ENCODE assay signal across 3 cellular contexts in genomic region chr3:20264900-20265567, GRCh38.
A peak's percentile ranks its signal among the peaks of the same experiment; 100 is the strongest.
TF ChIP-seq lines count a peak whose summit lies in the region.

No MANE protein-coding gene starts in this region.

TF ChIP-seq in HepG2, 621 proteins besides CTCF, POLR2A, EP300 and RAD21:
- TF ChIP-seq SOX13 (IDR thresholded peaks at IDR 0.05) (no peak), SOX13 (CRISPR knock-in tag; conservative IDR thresholded peaks at IDR 0.05 in 1 of 2, IDR thresholded peaks at IDR 0.05 in 1 of 2) (peak in 1 of 2 experiments; percentile 40; a peak in 1 of 4 replicates), NR1H2 (CRISPR knock-in tag; IDR thresholded peaks at IDR 0.05; ENCODE audit: borderline replicate concordance, low read depth) (no peak), ZNF773 (CRISPR knock-in tag; IDR thresholded peaks at IDR 0.05; ENCODE audit: borderline replicate concordance) (no peak), BHLHE40 (IDR thresholded peaks at IDR 0.05; ENCODE audit: low read length) (0 out of 2 replicates have a peak, but pooled peaks have one; percentile 36)
TF ChIP-seq in HepG2: peak in this region for 2.

TF ChIP-seq in K562, 482 proteins besides CTCF, POLR2A, EP300 and RAD21:
- no peak for TF ChIP-seq ARID1B (IDR thresholded peaks at IDR 0.05)
- TF ChIP-seq SMARCE1 (IDR thresholded peaks at IDR 0.05), result no peak
- TF ChIP-seq FOXJ2 (tag; IDR thresholded peaks at IDR 0.05), result no peak
- no peak for TF ChIP-seq ZBTB17 (CRISPR knock-in tag; IDR thresholded peaks at IDR 0.05)
- no peak for TF ChIP-seq CHD1 (IDR thresholded peaks at IDR 0.05; ENCODE audit: low read length)
- no peak for TF ChIP-seq CBFA2T3 (IDR thresholded peaks at IDR 0.05)
- no peak for TF ChIP-seq ZBTB33 (CRISPR knock-in tag; IDR thresholded peaks at IDR 0.05)
- TF ChIP-seq HNRNPUL1 (IDR thresholded peaks at IDR 0.05; ENCODE audit: low read length), result no peak
- TF ChIP-seq HSF4 (CRISPR knock-in tag; IDR thresholded peaks at IDR 0.05; ENCODE audit: borderline replicate concordance), result no peak
- TF ChIP-seq, protein P1, sequence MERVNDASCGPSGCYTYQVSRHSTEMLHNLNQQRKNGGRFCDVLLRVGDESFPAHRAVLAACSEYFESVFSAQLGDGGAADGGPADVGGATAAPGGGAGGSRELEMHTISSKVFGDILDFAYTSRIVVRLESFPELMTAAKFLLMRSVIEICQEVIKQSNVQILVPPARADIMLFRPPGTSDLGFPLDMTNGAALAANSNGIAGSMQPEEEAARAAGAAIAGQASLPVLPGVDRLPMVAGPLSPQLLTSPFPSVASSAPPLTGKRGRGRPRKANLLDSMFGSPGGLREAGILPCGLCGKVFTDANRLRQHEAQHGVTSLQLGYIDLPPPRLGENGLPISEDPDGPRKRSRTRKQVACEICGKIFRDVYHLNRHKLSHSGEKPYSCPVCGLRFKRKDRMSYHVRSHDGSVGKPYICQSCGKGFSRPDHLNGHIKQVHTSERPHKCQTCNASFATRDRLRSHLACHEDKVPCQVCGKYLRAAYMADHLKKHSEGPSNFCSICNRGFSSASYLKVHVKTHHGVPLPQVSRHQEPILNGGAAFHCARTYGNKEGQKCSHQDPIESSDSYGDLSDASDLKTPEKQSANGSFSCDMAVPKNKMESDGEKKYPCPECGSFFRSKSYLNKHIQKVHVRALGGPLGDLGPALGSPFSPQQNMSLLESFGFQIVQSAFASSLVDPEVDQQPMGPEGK (CRISPR knock-in tag; IDR thresholded peaks at IDR 0.05; ENCODE audit: borderline replicate concordance), result no peak
- TF ChIP-seq RBM22 (IDR thresholded peaks at IDR 0.05; ENCODE audit: low read depth, low read length, poor library complexity, severe bottlenecking), result no peak
- TF ChIP-seq, protein P2, sequence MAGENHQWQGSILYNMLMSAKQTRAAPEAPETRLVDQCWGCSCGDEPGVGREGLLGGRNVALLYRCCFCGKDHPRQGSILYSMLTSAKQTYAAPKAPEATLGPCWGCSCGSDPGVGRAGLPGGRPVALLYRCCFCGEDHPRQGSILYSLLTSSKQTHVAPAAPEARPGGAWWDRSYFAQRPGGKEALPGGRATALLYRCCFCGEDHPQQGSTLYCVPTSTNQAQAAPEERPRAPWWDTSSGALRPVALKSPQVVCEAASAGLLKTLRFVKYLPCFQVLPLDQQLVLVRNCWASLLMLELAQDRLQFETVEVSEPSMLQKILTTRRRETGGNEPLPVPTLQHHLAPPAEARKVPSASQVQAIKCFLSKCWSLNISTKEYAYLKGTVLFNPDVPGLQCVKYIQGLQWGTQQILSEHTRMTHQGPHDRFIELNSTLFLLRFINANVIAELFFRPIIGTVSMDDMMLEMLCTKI (IDR thresholded peaks at IDR 0.05; ENCODE audit: partially characterized antibody), result no peak
- TF ChIP-seq, protein P3, sequence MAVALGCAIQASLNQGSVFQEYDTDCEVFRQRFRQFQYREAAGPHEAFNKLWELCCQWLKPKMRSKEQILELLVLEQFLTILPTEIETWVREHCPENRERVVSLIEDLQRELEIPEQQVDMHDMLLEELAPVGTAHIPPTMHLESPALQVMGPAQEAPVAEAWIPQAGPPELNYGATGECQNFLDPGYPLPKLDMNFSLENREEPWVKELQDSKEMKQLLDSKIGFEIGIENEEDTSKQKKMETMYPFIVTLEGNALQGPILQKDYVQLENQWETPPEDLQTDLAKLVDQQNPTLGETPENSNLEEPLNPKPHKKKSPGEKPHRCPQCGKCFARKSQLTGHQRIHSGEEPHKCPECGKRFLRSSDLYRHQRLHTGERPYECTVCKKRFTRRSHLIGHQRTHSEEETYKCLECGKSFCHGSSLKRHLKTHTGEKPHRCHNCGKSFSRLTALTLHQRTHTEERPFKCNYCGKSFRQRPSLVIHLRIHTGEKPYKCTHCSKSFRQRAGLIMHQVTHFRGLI (CRISPR knock-in tag; IDR thresholded peaks at IDR 0.05), result no peak
- TF ChIP-seq NCOA1 (IDR thresholded peaks at IDR 0.05; ENCODE audit: low read depth), result no peak
- no peak for TF ChIP-seq GABPA (tag; conservative IDR thresholded peaks at IDR 0.05; ENCODE audit: low read depth)
TF ChIP-seq in K562: peak in this region for 0.

TF ChIP-seq in WTC11, 78 proteins besides CTCF, POLR2A, EP300 and RAD21:
- no peak for TF ChIP-seq NFYB (CRISPR knock-in tag; conservative IDR thresholded peaks at IDR 0.05; ENCODE audit: low read depth)
- no peak for TF ChIP-seq CREB1 (CRISPR knock-in tag; IDR thresholded peaks at IDR 0.05)
- TF ChIP-seq, protein P4, sequence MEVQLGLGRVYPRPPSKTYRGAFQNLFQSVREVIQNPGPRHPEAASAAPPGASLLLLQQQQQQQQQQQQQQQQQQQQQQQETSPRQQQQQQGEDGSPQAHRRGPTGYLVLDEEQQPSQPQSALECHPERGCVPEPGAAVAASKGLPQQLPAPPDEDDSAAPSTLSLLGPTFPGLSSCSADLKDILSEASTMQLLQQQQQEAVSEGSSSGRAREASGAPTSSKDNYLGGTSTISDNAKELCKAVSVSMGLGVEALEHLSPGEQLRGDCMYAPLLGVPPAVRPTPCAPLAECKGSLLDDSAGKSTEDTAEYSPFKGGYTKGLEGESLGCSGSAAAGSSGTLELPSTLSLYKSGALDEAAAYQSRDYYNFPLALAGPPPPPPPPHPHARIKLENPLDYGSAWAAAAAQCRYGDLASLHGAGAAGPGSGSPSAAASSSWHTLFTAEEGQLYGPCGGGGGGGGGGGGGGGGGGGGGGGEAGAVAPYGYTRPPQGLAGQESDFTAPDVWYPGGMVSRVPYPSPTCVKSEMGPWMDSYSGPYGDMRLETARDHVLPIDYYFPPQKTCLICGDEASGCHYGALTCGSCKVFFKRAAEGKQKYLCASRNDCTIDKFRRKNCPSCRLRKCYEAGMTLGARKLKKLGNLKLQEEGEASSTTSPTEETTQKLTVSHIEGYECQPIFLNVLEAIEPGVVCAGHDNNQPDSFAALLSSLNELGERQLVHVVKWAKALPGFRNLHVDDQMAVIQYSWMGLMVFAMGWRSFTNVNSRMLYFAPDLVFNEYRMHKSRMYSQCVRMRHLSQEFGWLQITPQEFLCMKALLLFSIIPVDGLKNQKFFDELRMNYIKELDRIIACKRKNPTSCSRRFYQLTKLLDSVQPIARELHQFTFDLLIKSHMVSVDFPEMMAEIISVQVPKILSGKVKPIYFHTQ (CRISPR knock-in tag; IDR thresholded peaks at IDR 0.05), result no peak
- no peak for TF ChIP-seq ARID4B (CRISPR knock-in tag; IDR thresholded peaks at IDR 0.05; ENCODE audit: borderline replicate concordance)
- TF ChIP-seq, protein P5, sequence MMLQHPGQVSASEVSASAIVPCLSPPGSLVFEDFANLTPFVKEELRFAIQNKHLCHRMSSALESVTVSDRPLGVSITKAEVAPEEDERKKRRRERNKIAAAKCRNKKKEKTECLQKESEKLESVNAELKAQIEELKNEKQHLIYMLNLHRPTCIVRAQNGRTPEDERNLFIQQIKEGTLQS (CRISPR knock-in tag; conservative IDR thresholded peaks at IDR 0.05), result no peak
- no peak for TF ChIP-seq ZNF512 (CRISPR knock-in tag; IDR thresholded peaks at IDR 0.05; ENCODE audit: borderline replicate concordance)
- no peak for TF ChIP-seq OVOL2 (CRISPR knock-in tag; IDR thresholded peaks at IDR 0.05; ENCODE audit: borderline replicate concordance)
- no peak for TF ChIP-seq MYBL2 (CRISPR knock-in tag; IDR thresholded peaks at IDR 0.05)
- TF ChIP-seq, protein P6, sequence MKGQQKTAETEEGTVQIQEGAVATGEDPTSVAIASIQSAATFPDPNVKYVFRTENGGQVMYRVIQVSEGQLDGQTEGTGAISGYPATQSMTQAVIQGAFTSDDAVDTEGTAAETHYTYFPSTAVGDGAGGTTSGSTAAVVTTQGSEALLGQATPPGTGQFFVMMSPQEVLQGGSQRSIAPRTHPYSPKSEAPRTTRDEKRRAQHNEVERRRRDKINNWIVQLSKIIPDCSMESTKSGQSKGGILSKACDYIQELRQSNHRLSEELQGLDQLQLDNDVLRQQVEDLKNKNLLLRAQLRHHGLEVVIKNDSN (CRISPR knock-in tag; IDR thresholded peaks at IDR 0.05), result no peak
- TF ChIP-seq SOX15 (CRISPR knock-in tag; IDR thresholded peaks at IDR 0.05), result no peak
- TF ChIP-seq ZMAT4 (CRISPR knock-in tag; IDR thresholded peaks at IDR 0.05), result no peak
- no peak for TF ChIP-seq ZNF121 (CRISPR knock-in tag; IDR thresholded peaks at IDR 0.05)
- no peak for TF ChIP-seq IRF1 (CRISPR knock-in tag; IDR thresholded peaks at IDR 0.05)
- TF ChIP-seq, protein P7, sequence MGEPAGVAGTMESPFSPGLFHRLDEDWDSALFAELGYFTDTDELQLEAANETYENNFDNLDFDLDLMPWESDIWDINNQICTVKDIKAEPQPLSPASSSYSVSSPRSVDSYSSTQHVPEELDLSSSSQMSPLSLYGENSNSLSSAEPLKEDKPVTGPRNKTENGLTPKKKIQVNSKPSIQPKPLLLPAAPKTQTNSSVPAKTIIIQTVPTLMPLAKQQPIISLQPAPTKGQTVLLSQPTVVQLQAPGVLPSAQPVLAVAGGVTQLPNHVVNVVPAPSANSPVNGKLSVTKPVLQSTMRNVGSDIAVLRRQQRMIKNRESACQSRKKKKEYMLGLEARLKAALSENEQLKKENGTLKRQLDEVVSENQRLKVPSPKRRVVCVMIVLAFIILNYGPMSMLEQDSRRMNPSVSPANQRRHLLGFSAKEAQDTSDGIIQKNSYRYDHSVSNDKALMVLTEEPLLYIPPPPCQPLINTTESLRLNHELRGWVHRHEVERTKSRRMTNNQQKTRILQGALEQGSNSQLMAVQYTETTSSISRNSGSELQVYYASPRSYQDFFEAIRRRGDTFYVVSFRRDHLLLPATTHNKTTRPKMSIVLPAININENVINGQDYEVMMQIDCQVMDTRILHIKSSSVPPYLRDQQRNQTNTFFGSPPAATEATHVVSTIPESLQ (CRISPR knock-in tag; IDR thresholded peaks at IDR 0.05), result no peak
TF ChIP-seq in WTC11: peak in this region for 0.
